8 cellular contexts compared by ENCODE assay signal in genomic region chr19:46849610-46850009, GRCh38. TPM values are rescaled to one million over a fixed set of nuclear protein-coding genes. Genes with fewer than 3 reads are reported as not detected.
A peak's percentile ranks its signal among the peaks of the same experiment; 100 is the strongest.
DNase-seq lines count a peak whose midpoint lies in the region; ATAC-seq, FAIRE-seq and TF ChIP-seq lines count a peak whose summit lies in the region.

No MANE protein-coding gene starts in this region.

- H2AFZ ChIP-seq in GM12878 (ENCODE audit: control insufficient read depth, low read depth, low read length) = no peak overlapping the region; the same call in 1 of the 2 replicates
- H2AFZ ChIP-seq in mesenchymal stem cell (ENCODE audit: low read depth, low read length) = no peak overlapping the region

- H3K4me1 ChIP-seq in GM12878 (ENCODE audit: control insufficient read depth, insufficient read depth, low read length) (peaks cover 3% of the 10 kb centered on the region; the same call in 1 of the 2 replicates), mesenchymal stem cell (ENCODE audit: control insufficient read depth, insufficient read depth, low read depth, low read length) (peaks cover 9% of the 10 kb centered on the region)

- H3K9me3 ChIP-seq in GM12878 (replicated peaks; ENCODE audit: control insufficient read depth, insufficient read depth, low read length) (no peaks in the 10 kb centered on the region), mesenchymal stem cell (ENCODE audit: control insufficient read depth, low read length) (no peaks in the 10 kb centered on the region)

- in situ Hi-C loops in GM12878 (cut with MboI) = no loop called here

- no peaks in the 10 kb centered on the region for H3K36me3 Mint-ChIP-seq in stimulated activated naive CD8-positive, alpha-beta T cell treated with anti-CD3 and anti-CD28 coated beads, Interleukin-15, Interleukin-2, amounts not matched to agents 100 ng/mL and 50 ng/mL, for 24 hours (ENCODE audit: low read depth)

- CTCF ChIA-PET in GM12878 (lab: Yijun Ruan, JAX) = interaction anchor here (2.4 kb wide), 1 partner anchor 9 kb away, joined by 16 read pairs; no protein-coding TSS in a partner anchor

- peak overlapping the region; percentile 95 for H2AK5ac ChIP-seq in mesenchymal stem cell (ENCODE audit: low read length, severe bottlenecking)

- BruUV-seq in GM12878 (replicated peaks; lab: Mats Ljungman, UMichigan) = no TSS peak

- no peak for TF ChIP-seq CTCF in GM12878 (IDR thresholded peaks at IDR 0.05 in 2 of 3, conservative IDR thresholded peaks at IDR 0.05 in 1 of 3; ENCODE audit: control insufficient read depth in 2 of 3, extremely low read depth in 1 of 3, insufficient read depth in 1 of 3, low read depth in 3 of 3, low read length in 3 of 3)

- H4K20me1 ChIP-seq in GM12878 (ENCODE audit: control insufficient read depth, insufficient read depth) = no peaks in the 10 kb centered on the region

- peak overlapping the region; percentile 95 for H3K4me2 ChIP-seq in GM12878 (ENCODE audit: control insufficient read depth, insufficient read depth)
- H3K4me2 ChIP-seq in mesenchymal stem cell (ENCODE audit: low read length, poor library complexity, severe bottlenecking) = peak overlapping the region; percentile 81

- H3K79me1 ChIP-seq in mesenchymal stem cell (replicated peaks; ENCODE audit: low read length, poor library complexity, severe bottlenecking) = peaks cover 7% of the 10 kb centered on the region

- H3K4me3 Mint-ChIP-seq in stimulated activated naive CD8-positive, alpha-beta T cell treated with anti-CD3 and anti-CD28 coated beads, Interleukin-15, Interleukin-2, amounts not matched to agents 100 ng/mL and 50 ng/mL, for 24 hours = peak overlapping the region; percentile 93

- H3K9ac ChIP-seq in GM12878 (ENCODE audit: control insufficient read depth, insufficient read depth, low read length) (peak overlapping the region; percentile 82), mesenchymal stem cell (ENCODE audit: low read length) (peak overlapping the region; percentile 97)

- H3K27ac ChIP-seq in GM12878 (ENCODE audit: control insufficient read depth, insufficient read depth) (peak overlapping the region; percentile 56), mesenchymal stem cell (ENCODE audit: low read length, poor library complexity, severe bottlenecking) (peak overlapping the region; percentile 99)

- H3K23ac ChIP-seq in mesenchymal stem cell (ENCODE audit: low read length in 2 of 2) = peak overlapping the region in 1 of 2 experiments; percentile 67

- H3K27me3 Mint-ChIP-seq in stimulated activated naive CD8-positive, alpha-beta T cell treated with anti-CD3 and anti-CD28 coated beads, Interleukin-15, Interleukin-2, amounts not matched to agents 100 ng/mL and 50 ng/mL, for 24 hours = no peaks in the 10 kb centered on the region

- DNase-seq in stimulated activated naive CD8-positive, alpha-beta T cell treated with anti-CD3 and anti-CD28 coated beads, Interleukin-15, Interleukin-2, amounts not matched to agents 100 U/mL and 50 U/mL, for 24 hours = no peak
- DNase-seq in GM12878 (ENCODE audit: low read depth, low spot score) (no peak), mesenchymal stem cell (peak; percentile 76), foreskin melanocyte (no peak), RPMI8226 (no peak), GF-D8 (lab: John Stamatoyannopoulos, UW) (no peak)

- H3K27me3 ChIP-seq in GM12878 (replicated peaks in 1 of 2; ENCODE audit: control insufficient read depth in 2 of 2, insufficient read depth in 2 of 2, low read length in 1 of 2) (no peaks in the 10 kb centered on the region), mesenchymal stem cell (ENCODE audit: control insufficient read depth in 1 of 2, insufficient read depth in 1 of 2, low read length in 2 of 2) (no peaks in the 10 kb centered on the region)

- SMC1A ChIA-PET in GM12878 (lab: Charles Lee; ENCODE audit: uncharacterized antibody, unreplicated experiment) = interaction anchor here (1.3 kb wide), 1 partner anchor 186 kb away, joined by 4 read pairs; no protein-coding TSS in a partner anchor

- POLR2A ChIA-PET in GM12878 (lab: Charles Lee) = no interaction called here

- H3K14ac ChIP-seq in mesenchymal stem cell (ENCODE audit: low read length in 2 of 2) = no peak overlapping the region

- no peak for TF ChIP-seq EP300 in GM12878 (IDR thresholded peaks at IDR 0.05; ENCODE audit: borderline replicate concordance in 1 of 2, control insufficient read depth in 1 of 2, low read depth in 2 of 2, low read length in 2 of 2)

- H2BK15ac ChIP-seq in mesenchymal stem cell (ENCODE audit: low read depth, poor library complexity, severe bottlenecking) = peak overlapping the region; percentile 87

- H3K4ac ChIP-seq in mesenchymal stem cell (ENCODE audit: low read depth in 1 of 2, low read length in 2 of 2) = peak overlapping the region; percentile 89 to 98

- 32% methylated on average over 5 of the region's 5 CpGs for WGBS in GM12878 (ENCODE audit: insufficient coverage, insufficient replicate concordance, low lambda C conversion rate, missing lambda C conversion rate)
- WGBS in mesenchymal stem cell = 12% methylated on average over 5 of the region's 5 CpGs

- intact Hi-C loops in GM12878 (cut with micrococcal nuclease; ENCODE audit: unreplicated experiment) = loop anchor here (10.0 kb wide), 1 partner anchor 265 kb away; the partner anchor contains the start of gene ZC3H4

- peaks cover 17% of the 10 kb centered on the region for H3K4me1 Mint-ChIP-seq in stimulated activated naive CD8-positive, alpha-beta T cell treated with anti-CD3 and anti-CD28 coated beads, Interleukin-15, Interleukin-2, amounts not matched to agents 100 ng/mL and 50 ng/mL, for 24 hours (ENCODE audit: low read depth)

- peak overlapping the region; percentile 56 to 96 for H3K18ac ChIP-seq in mesenchymal stem cell (ENCODE audit: low read depth in 1 of 2, low read length in 2 of 2)

- no peak for ATAC-seq in stimulated activated naive CD8-positive, alpha-beta T cell treated with anti-CD3 and anti-CD28 coated beads, Interleukin-15, Interleukin-2, amounts not matched to agents 100 U/mL and 50 U/mL, for 24 hours
- no peak for ATAC-seq in GM12878
- no peak for ATAC-seq in GM21786 (IDR thresholded peaks at IDR 0.05; ENCODE audit: unreplicated experiment)

- H3K27ac Mint-ChIP-seq in stimulated activated naive CD8-positive, alpha-beta T cell treated with anti-CD3 and anti-CD28 coated beads, Interleukin-15, Interleukin-2, amounts not matched to agents 100 ng/mL and 50 ng/mL, for 24 hours = peak overlapping the region; percentile 89

- H3K36me3 ChIP-seq in GM12878 (ENCODE audit: control insufficient read depth in 2 of 2, insufficient read depth in 2 of 2, low read length in 1 of 2) (peaks cover 0 to 7% of the 10 kb centered on the region in 2 experiments; a peak in 2 of 4 replicates), mesenchymal stem cell (ENCODE audit: control insufficient read depth in 1 of 2, insufficient read depth in 2 of 2, low read depth in 1 of 2, low read length in 2 of 2) (peaks cover 21 to 24% of the 10 kb centered on the region in 2 experiments)

- H3K4me3 ChIP-seq in GM12878 (peak overlapping the region; percentile 99), mesenchymal stem cell (ENCODE audit: insufficient read depth in 1 of 2, low read depth in 1 of 2, low read length in 2 of 2) (peak overlapping the region; percentile 91)

- no peak for FAIRE-seq in GM12878 (lab: Jason Lieb, UNC)

- H4K91ac ChIP-seq in mesenchymal stem cell (ENCODE audit: low read length) = peak overlapping the region; percentile 95

- no peak for TF ChIP-seq RAD21 in GM12878 (IDR thresholded peaks at IDR 0.05; ENCODE audit: insufficient read depth, low read depth, low read length)

- H3K9me3 Mint-ChIP-seq in stimulated activated naive CD8-positive, alpha-beta T cell treated with anti-CD3 and anti-CD28 coated beads, Interleukin-15, Interleukin-2, amounts not matched to agents 100 ng/mL and 50 ng/mL, for 24 hours = no peaks in the 10 kb centered on the region

- H2BK120ac ChIP-seq in mesenchymal stem cell (ENCODE audit: low read depth, low read length) = peak overlapping the region; percentile 77

- H2BK12ac ChIP-seq in mesenchymal stem cell (ENCODE audit: low read length in 2 of 2) = peak overlapping the region; percentile 84 to 85

- RAD21 ChIA-PET in GM12878 (lab: Charles Lee; ENCODE audit: unreplicated experiment) = no interaction called here

- peaks cover 14% of the 10 kb centered on the region for H3K79me2 ChIP-seq in GM12878 (ENCODE audit: control insufficient read depth, insufficient read depth, low read length)

- peak overlapping the region; percentile 84 for H2BK5ac ChIP-seq in mesenchymal stem cell (ENCODE audit: low read depth, low read length, poor library complexity, severe bottlenecking)

- TF ChIP-seq POLR2A in GM12878 (IDR thresholded peaks at IDR 0.05; ENCODE audit: low read depth, low read length) = no peak

- peak overlapping the region; percentile 90 for H4K8ac ChIP-seq in mesenchymal stem cell (ENCODE audit: low read length)

RNA-seq across cellular contexts. Expression of gene AP2S1, which starts 1.0 kb away (rescaled TPM):
- 6.9 and 13.7 TPM in 2 replicates for total RNA-seq in GM12878 (2013; cell fraction: nucleolus; rRNA removed)
- total RNA-seq in GM12878 (2014; rRNA removed) (141 and 144 TPM in 2 replicates), GM12878 (2014; rRNA removed; fragmentation: Illumina TruSeq; extraction: Trizol) (58.1 and 61.0 TPM in 2 replicates), GM12878 (2021) (121 and 140 TPM in 2 replicates)
- 57.5 TPM for polyA plus RNA-seq in GM12878 (2011; ENCODE audit: low read depth)
- polyA plus RNA-seq in GM12878 (2011; rRNA removed) (65.3 and 87.2 TPM in 2 replicates), GM12878 (2014; fragmentation: Illumina TruSeq; extraction: Trizol) (29.3 and 50.5 TPM in 2 replicates), GM12878 (2014; fragmentation: Nextera tagmentation; extraction: Ambion mirVana) (10 to 100 TPM; 10.8 to 46.6 TPM), GM12878 (2014; rRNA removed) (144 and 167 TPM in 2 replicates), GM12878 (2016; fragmentation: Nextera tagmentation; extraction: Ambion mirVana) (100 to 1,000 TPM; 228 to 239 TPM)
- 109 and 141 TPM in 2 replicates for polyA plus RNA-seq in GM12878 (2011; cell fraction: cytosol; rRNA removed)
- 64.7 and 67.0 TPM in 2 replicates for polyA plus RNA-seq in GM12878 (2011; cell fraction: nucleus; rRNA removed)
- 78.2 and 89.1 TPM in 2 replicates for polyA plus RNA-seq in GM12878 (2012)
- polyA minus RNA-seq in GM12878 (2011; rRNA and poly(A)+ RNA removed) = 37.4 and 51.6 TPM in 2 replicates
- 31.5 and 43.0 TPM in 2 replicates for polyA minus RNA-seq in GM12878 (2011; cell fraction: cytosol; rRNA and poly(A)+ RNA removed)
- polyA minus RNA-seq in GM12878 (2011; cell fraction: nucleus; rRNA and poly(A)+ RNA removed) = 7.5 and 21.1 TPM in 2 replicates
- polyA plus RNA-seq in mesenchymal stem cell (2013, experiment 1 of 2) = 284 TPM
- polyA plus RNA-seq in mesenchymal stem cell (2013, experiment 2 of 2) = 308 TPM

RNA-seq across cellular contexts. Expression of gene ARHGAP35, which starts 11.2 kb away (rescaled TPM):
- 43.6 and 43.9 TPM in 2 replicates for total RNA-seq in GM12878 (2013; cell fraction: nucleolus; rRNA removed)
- total RNA-seq in GM12878 (2014; rRNA removed) (14.8 and 16.0 TPM in 2 replicates), GM12878 (2014; rRNA removed; fragmentation: Illumina TruSeq; extraction: Trizol) (16.2 and 17.6 TPM in 2 replicates), GM12878 (2021) (28.0 and 29.9 TPM in 2 replicates)
- 6.8 TPM for polyA plus RNA-seq in GM12878 (2011; ENCODE audit: low read depth)
- polyA plus RNA-seq in GM12878 (2011; rRNA removed) (8.4 and 11.8 TPM in 2 replicates), GM12878 (2014; fragmentation: Illumina TruSeq; extraction: Trizol) (15.3 and 18.6 TPM in 2 replicates), GM12878 (2014; fragmentation: Nextera tagmentation; extraction: Ambion mirVana) (under 1 TPM; 0.85 to 0.95 TPM), GM12878 (2014; rRNA removed) (11.3 and 13.6 TPM in 2 replicates), GM12878 (2016; fragmentation: Nextera tagmentation; extraction: Ambion mirVana) (1 to 10 TPM; 5.7 to 6.1 TPM)
- 8.6 and 9.5 TPM in 2 replicates for polyA plus RNA-seq in GM12878 (2011; cell fraction: cytosol; rRNA removed)
- 13.4 and 16.9 TPM in 2 replicates for polyA plus RNA-seq in GM12878 (2011; cell fraction: nucleus; rRNA removed)
- 11.4 and 11.7 TPM in 2 replicates for polyA plus RNA-seq in GM12878 (2012)
- 27.0 and 31.1 TPM in 2 replicates for polyA minus RNA-seq in GM12878 (2011; rRNA and poly(A)+ RNA removed)
- 8.7 and 10.0 TPM in 2 replicates for polyA minus RNA-seq in GM12878 (2011; cell fraction: cytosol; rRNA and poly(A)+ RNA removed)
- polyA minus RNA-seq in GM12878 (2011; cell fraction: nucleus; rRNA and poly(A)+ RNA removed) = 15.5 and 23.9 TPM in 2 replicates
- 40.0 TPM for polyA plus RNA-seq in mesenchymal stem cell (2013, experiment 1 of 2)
- polyA plus RNA-seq in mesenchymal stem cell (2013, experiment 2 of 2) = 36.9 TPM
